8 cellular contexts compared by ENCODE assay signal in the genomic region with DNA sequence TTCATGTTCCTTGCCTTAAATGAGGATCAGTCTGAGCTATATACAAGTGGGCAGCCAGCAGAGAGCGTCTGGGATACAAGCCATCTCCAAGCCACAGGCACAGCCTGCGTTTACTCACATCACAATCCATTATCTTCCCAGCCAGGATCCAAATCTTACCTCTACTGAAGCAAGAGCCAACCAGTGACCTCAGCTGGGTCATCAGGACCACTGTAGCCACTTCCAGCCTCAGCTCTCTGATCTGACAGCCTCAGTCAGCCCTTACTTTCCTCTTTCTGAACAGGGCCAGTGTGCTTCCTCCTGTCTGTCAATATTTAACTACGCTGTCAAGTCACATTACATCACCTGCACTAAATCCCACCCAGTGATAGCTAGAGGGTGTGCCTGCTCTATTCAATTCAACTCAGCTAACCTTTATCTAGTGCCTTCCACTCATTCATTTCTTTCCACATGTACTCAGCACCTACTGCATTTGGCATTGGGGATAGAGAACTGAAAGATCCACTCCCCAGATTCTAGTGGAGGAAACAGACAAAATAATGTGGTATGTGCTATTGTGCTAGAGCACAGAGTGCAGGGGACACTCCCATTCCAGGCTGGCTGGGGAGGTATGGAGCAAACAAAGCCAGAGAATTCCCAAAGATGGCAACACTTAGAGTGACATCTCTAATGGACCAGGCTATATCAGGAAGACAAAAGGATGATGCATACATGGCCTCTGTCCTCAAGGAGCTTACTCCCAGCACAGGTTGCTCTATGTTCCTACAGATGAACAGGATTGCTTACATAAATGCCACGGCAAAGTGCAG.
A peak's percentile ranks its signal among the peaks of the same experiment; 100 is the strongest.
DNase-seq lines count a peak whose midpoint lies in the region; ATAC-seq, FAIRE-seq and TF ChIP-seq lines count a peak whose summit lies in the region.

No MANE protein-coding gene starts in this region.

- H3K4me1 ChIP-seq in kidney (ENCODE audit: control insufficient read depth in 1 of 2, insufficient read depth in 1 of 2, low read depth in 1 of 2, low read length in 2 of 2) (peaks cover 7 to 17% of the 10 kb centered on the region in 2 donors), mammary epithelial cell (ENCODE audit: insufficient read depth, low read length) (peaks cover 4% of the 10 kb centered on the region)

- H3K9ac ChIP-seq in kidney (ENCODE audit: low read length in 2 of 2), result no peak overlapping the region
- no peak overlapping the region for H3K9ac ChIP-seq in mammary epithelial cell (ENCODE audit: insufficient read depth, low read length)

- peak; percentile 98 for ATAC-seq in GM18517 (IDR thresholded peaks at IDR 0.05; ENCODE audit: unreplicated experiment)
- ATAC-seq in HG02870 (IDR thresholded peaks at IDR 0.05; ENCODE audit: unreplicated experiment), result peak; percentile 71

- no peaks in the 10 kb centered on the region for H3K27me3 ChIP-seq in mammary epithelial cell (ENCODE audit: insufficient read depth, low read length)

- dilution Hi-C loops in mammary epithelial cell (cut with HindIII; ENCODE audit: low sequenced_read_pairs), result no loop called here

- no peaks in the 10 kb centered on the region for H4K20me1 ChIP-seq in mammary epithelial cell (ENCODE audit: insufficient read depth, low read length)

- H3K4me3 ChIP-seq in kidney (ENCODE audit: low read length in 2 of 2) (no peak overlapping the region), mammary epithelial cell (replicated peaks in 1 of 3; ENCODE audit: insufficient read depth in 1 of 3, low read depth in 2 of 3, low read length in 3 of 3) (no peak overlapping the region)

- H3K79me2 ChIP-seq in mammary epithelial cell (ENCODE audit: insufficient read depth, low read length), result no peaks in the 10 kb centered on the region

- intact Hi-C loops in kidney (cut with DNase I) (no loop called here), mammary epithelial cell (cut with micrococcal nuclease) (no loop called here)

- no peaks in the 10 kb centered on the region for H3K9me3 ChIP-seq in kidney (ENCODE audit: control insufficient read depth in 1 of 2, low read length in 2 of 2)
- no peaks in the 10 kb centered on the region for H3K9me3 ChIP-seq in mammary epithelial cell (replicated peaks; ENCODE audit: insufficient read depth, low read length)

- DNase-seq in NCI-H774 (lab: John Stamatoyannopoulos, UW) (peak; percentile 39), kidney tubule cell (ENCODE audit: low spot score) (peak; percentile 91), kidney (no peak), mammary epithelial cell (no peak), NCI-H146 treated with DMSO at 0.1 percent for 48 hours (lab: John Stamatoyannopoulos, UW; ENCODE audit: unreplicated experiment) (no peak), AML-193 (lab: John Stamatoyannopoulos, UW) (no peak)

- H2AFZ ChIP-seq in mammary epithelial cell (ENCODE audit: low read depth, low read length), result no peak overlapping the region

- H3K36me3 ChIP-seq in kidney (ENCODE audit: control insufficient read depth in 1 of 2, insufficient read depth in 2 of 2, low read length in 2 of 2), result no peaks in the 10 kb centered on the region
- H3K36me3 ChIP-seq in mammary epithelial cell (ENCODE audit: insufficient read depth, low read length), result no peaks in the 10 kb centered on the region

- H3K27ac ChIP-seq in kidney (ENCODE audit: low read depth in 2 of 2, low read length in 2 of 2) (peak overlapping the region in 1 of 2 donors; percentile 18), mammary epithelial cell (ENCODE audit: insufficient read depth, low read depth, low read length) (no peak overlapping the region)

- 61% methylated on average over 2 of the region's 4 CpGs for WGBS in mammary epithelial cell (ENCODE audit: low coverage, missing lambda C conversion rate)

- TF ChIP-seq CTCF in kidney (IDR thresholded peaks at IDR 0.05; ENCODE audit: borderline replicate concordance, extremely low read depth, insufficient read depth) (no peak), mammary epithelial cell (conservative IDR thresholded peaks at IDR 0.05 in 1 of 2, IDR thresholded peaks at IDR 0.05 in 1 of 2; ENCODE audit: extremely low read depth in 1 of 2, insufficient read depth in 1 of 2, low read depth in 1 of 2, low read length in 2 of 2) (no peak)

- CTCF ChIA-PET in mammary epithelial cell (lab: Charles Lee; ENCODE audit: low non-redundant PET), result interaction anchor here (0.7 kb wide), 1 partner anchor 10 kb away, joined by 6 read pairs; no protein-coding TSS in a partner anchor

- in situ Hi-C loops in mammary epithelial cell (cut with MboI; ENCODE audit: low sequenced_read_pairs in 2 of 2), result no loop called here

- no peak overlapping the region for H3K4me2 ChIP-seq in mammary epithelial cell (ENCODE audit: insufficient read depth, low read depth, low read length)

- FAIRE-seq in kidney (lab: Jason Lieb, UNC), result no peak

- BruUV-seq in mammary epithelial cell (replicated peaks; lab: Mats Ljungman, UMichigan), result no TSS peak

Comparison
In these comparisons a context has a peak if more than half of its experiments do, and no peak if none do; other contexts are left out.
1. DNase-seq: peak in NCI-H774 (single experiment) and kidney tubule cell (single experiment); none in kidney (single experiment), mammary epithelial cell (single experiment), NCI-H146 treated with DMSO at 0.1 percent for 48 hours (single experiment) and AML-193 (0 of 2).